ENCODE assay signal across 1 cellular context in the genomic region with DNA sequence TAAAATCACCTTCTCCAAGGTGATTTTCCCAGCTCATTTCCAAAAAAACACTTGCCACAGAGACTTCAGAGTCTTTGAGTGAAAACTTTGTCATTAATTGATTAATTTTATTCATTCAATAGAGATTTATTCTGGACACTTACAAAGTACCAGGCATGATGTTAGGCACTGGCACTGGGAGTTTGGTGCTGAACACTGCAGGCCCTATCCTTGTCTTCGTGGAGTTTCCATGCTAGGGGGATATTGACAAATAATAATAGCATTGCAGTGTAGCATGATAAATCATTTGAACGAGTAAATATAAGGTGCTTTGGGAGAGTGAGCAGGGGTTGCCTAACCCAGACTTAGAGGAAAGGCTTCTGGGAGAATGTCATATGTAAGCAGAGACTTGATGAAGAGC.
TF ChIP-seq lines count a peak whose summit lies in the region.

No MANE protein-coding gene starts in this region.

TF ChIP-seq in IMR-90, 13 proteins besides CTCF, POLR2A, EP300 and RAD21:
- TF ChIP-seq, protein P1, sequence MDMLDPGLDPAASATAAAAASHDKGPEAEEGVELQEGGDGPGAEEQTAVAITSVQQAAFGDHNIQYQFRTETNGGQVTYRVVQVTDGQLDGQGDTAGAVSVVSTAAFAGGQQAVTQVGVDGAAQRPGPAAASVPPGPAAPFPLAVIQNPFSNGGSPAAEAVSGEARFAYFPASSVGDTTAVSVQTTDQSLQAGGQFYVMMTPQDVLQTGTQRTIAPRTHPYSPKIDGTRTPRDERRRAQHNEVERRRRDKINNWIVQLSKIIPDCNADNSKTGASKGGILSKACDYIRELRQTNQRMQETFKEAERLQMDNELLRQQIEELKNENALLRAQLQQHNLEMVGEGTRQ (IDR thresholded peaks at IDR 0.05; ENCODE audit: low read depth, low read length), result no peak
- TF ChIP-seq SMC3 (IDR thresholded peaks at IDR 0.05; ENCODE audit: low read depth, low read length) (no peak), MXI1 (IDR thresholded peaks at IDR 0.05; ENCODE audit: borderline replicate concordance, low read depth, low read length) (no peak), MAZ (IDR thresholded peaks at IDR 0.05; ENCODE audit: borderline replicate concordance, low read depth, low read length) (no peak), MAFK (IDR thresholded peaks at IDR 0.05; ENCODE audit: low read depth, low read length) (no peak), RCOR1 (IDR thresholded peaks at IDR 0.05; ENCODE audit: insufficient replicate concordance, low read length) (no peak), BHLHE40 (IDR thresholded peaks at IDR 0.05; ENCODE audit: low read depth, low read length) (no peak), FOS (IDR thresholded peaks at IDR 0.05; ENCODE audit: low read depth, low read length) (no peak), CHD1 (IDR thresholded peaks at IDR 0.05; ENCODE audit: low read depth, low read length) (no peak), RFX5 (IDR thresholded peaks at IDR 0.05; ENCODE audit: low read depth, low read length) (no peak), CEBPB (IDR thresholded peaks at IDR 0.05; ENCODE audit: low read depth, low read length) (no peak), NFE2L2 (IDR thresholded peaks at IDR 0.05; ENCODE audit: low read depth, low read length) (no peak)
- TF ChIP-seq, protein P2, sequence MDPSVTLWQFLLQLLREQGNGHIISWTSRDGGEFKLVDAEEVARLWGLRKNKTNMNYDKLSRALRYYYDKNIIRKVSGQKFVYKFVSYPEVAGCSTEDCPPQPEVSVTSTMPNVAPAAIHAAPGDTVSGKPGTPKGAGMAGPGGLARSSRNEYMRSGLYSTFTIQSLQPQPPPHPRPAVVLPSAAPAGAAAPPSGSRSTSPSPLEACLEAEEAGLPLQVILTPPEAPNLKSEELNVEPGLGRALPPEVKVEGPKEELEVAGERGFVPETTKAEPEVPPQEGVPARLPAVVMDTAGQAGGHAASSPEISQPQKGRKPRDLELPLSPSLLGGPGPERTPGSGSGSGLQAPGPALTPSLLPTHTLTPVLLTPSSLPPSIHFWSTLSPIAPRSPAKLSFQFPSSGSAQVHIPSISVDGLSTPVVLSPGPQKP (IDR thresholded peaks at IDR 0.05; ENCODE audit: borderline replicate concordance, low read depth, low read length), result no peak
